ENCODE assay signal across 10 cellular contexts in the genomic region with DNA sequence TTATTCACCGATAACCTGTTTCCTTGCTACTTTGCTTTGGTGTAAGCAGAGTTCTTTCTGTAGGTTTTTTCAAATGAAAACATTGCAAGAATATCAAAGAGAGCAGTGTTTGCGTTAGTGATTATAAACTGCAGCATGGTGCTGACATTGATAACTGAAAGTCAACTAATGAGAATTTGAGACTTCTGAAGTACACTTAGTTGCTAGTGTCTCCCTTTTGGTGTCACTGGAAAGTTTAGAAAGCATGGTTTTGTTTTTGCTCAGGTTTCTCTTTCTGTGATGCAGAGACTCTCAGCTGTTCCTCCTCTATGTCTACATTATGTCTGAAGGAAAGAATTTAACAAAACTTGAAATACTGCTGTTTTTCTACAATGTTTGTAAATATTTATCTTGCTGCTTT.
A peak's percentile ranks its signal among the peaks of the same experiment; 100 is the strongest.
DNase-seq lines count a peak whose midpoint lies in the region; ATAC-seq and TF ChIP-seq lines count a peak whose summit lies in the region.
"Had no signal": no experiment of that assay in that cellular context is flagged by ENCODE, and none has a peak within 500 bp of the region (broad histone marks: within the 10 kb centered on the region; RNA-seq: fewer than 3 reads in every experiment).

No MANE protein-coding gene starts in this region.

- H3K27me3 Mint-ChIP-seq in immature natural killer cell (ENCODE audit: low read depth in 3 of 3), result peaks cover 0 to 4% (median 2%) of the 10 kb centered on the region in 3 donors

- H3K4me3 ChIP-seq in WERI-Rb-1 (ENCODE audit: low read depth, low read length), result no peak overlapping the region
- no peak overlapping the region for H3K4me3 ChIP-seq in BE2C (ENCODE audit: low read depth, low read length)

- H3K27me3 ChIP-seq in WERI-Rb-1 (ENCODE audit: insufficient read depth, low read depth, severe bottlenecking) (no peaks in the 10 kb centered on the region), BE2C (no peaks in the 10 kb centered on the region)

- no peak for TF ChIP-seq CTCF in WERI-Rb-1 (IDR thresholded peaks at IDR 0.05; ENCODE audit: low read depth, low read length)
- TF ChIP-seq CTCF in BE2C (IDR thresholded peaks at IDR 0.05; ENCODE audit: low read depth, low read length), result no peak

- H3K4me1 ChIP-seq in BE2C, result peaks cover 24% of the 10 kb centered on the region

- peaks cover 63 to 90% of the 10 kb centered on the region in 2 donors for H3K4me1 Mint-ChIP-seq in immature natural killer cell

- peaks cover 58% of the 10 kb centered on the region for H3K36me3 ChIP-seq in WERI-Rb-1
- H3K36me3 ChIP-seq in BE2C, result peaks cover 41% of the 10 kb centered on the region

- peaks cover 0 to 10% (median 0%) of the 10 kb centered on the region in 3 donors for H3K36me3 Mint-ChIP-seq in immature natural killer cell

- peak overlapping the region in 5 of 6 donors; percentile 11 to 61 (median 15) for H3K27ac Mint-ChIP-seq in immature natural killer cell

- H3K4me3 Mint-ChIP-seq in immature natural killer cell, result no peak overlapping the region

- no peak for DNase-seq in immature natural killer cell
- no peak for DNase-seq in WERI-Rb-1
- no peak for DNase-seq in BE2C
- DNase-seq in foreskin melanocyte, result no peak
- no peak for DNase-seq in COLO668 (lab: John Stamatoyannopoulos, UW; ENCODE audit: unreplicated experiment)
- DNase-seq: activated CD4-positive, alpha-beta T cell treated with anti-CD3 and anti-CD28 coated beads, Interleukin-2, amount 50 U/mL, for 4 hours; NCI-H1092 treated with DMSO at 0.1 percent for 48 hours had no signal

- H3K27ac ChIP-seq in WERI-Rb-1, result no peak overlapping the region

- H3K9me3 ChIP-seq in WERI-Rb-1 (ENCODE audit: severe bottlenecking) (no peaks in the 10 kb centered on the region), BE2C (no peaks in the 10 kb centered on the region)

- ATAC-seq in GM18858 (IDR thresholded peaks at IDR 0.05; ENCODE audit: unreplicated experiment) (peak; percentile 61), GM21515 (IDR thresholded peaks at IDR 0.05; ENCODE audit: unreplicated experiment) (peak; percentile 64), HG03378 (IDR thresholded peaks at IDR 0.05; ENCODE audit: unreplicated experiment) (peak; percentile 56)

- H3K9me3 Mint-ChIP-seq in immature natural killer cell, result no peaks in the 10 kb centered on the region
